In the genomic region with DNA sequence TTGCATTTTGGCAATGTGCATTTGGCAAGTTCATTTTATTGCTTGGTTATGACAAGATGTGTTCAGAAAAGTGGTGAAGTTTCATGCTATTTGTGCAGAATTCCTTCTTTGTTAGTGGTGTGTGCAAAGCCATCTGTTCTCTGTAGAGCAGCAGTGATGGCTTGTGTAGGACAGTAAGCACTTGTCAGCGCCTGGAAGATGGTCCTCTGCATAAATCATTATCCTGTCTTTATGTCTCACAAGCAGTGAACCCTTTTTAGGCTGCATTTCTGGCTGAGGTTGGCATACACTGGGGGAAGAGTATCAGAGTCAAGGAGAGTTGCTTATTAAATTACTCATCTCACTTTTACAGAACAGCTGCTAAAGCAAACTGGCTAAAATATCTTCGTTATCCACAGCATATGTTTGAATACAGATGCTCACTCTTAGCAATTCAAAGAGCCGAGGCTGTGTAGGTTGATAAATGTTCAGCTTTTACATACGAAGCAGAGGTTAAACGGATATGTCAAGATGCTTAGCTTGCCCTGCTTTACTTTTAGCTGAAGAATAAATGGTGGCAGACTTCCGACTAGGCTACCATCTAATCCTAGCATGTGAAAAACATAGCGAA, we compare ENCODE assay signal across 33 cellular contexts. TPM values are rescaled to one million over a fixed set of nuclear protein-coding genes. Genes with fewer than 3 reads are reported as not detected.
DNase-seq lines count a peak whose midpoint lies in the region; ATAC-seq and TF ChIP-seq lines count a peak whose summit lies in the region.
"Had no signal": no experiment of that assay in that cellular context is flagged by ENCODE, and none has a peak within 500 bp of the region (broad histone marks: within the 10 kb centered on the region; RNA-seq: fewer than 3 reads in every experiment).

No MANE protein-coding gene starts in this region.

- H3K9ac ChIP-seq in Karpas-422 (ENCODE audit: low read length) (peak overlapping the region; percentile 67), SU-DHL-6 (ENCODE audit: low read length) (no peak overlapping the region)
- H3K9ac ChIP-seq: BLaER1 had no signal

- no peaks in the 10 kb centered on the region for H3K27me3 Mint-ChIP-seq in MCF 10A (ENCODE audit: insufficient read depth, unreplicated experiment)
- H3K27me3 Mint-ChIP-seq: activated CD4-positive, alpha-beta T cell treated with anti-CD3 and anti-CD28 coated beads, Interleukin-2, amount 10 ng/mL, durations not matched to agents 24 days and 14 days; naive B cell had no signal

- H3K27ac ChIP-seq in Karpas-422 (ENCODE audit: low read length) = peak overlapping the region; percentile 97
- no peak overlapping the region for H3K27ac ChIP-seq in SU-DHL-6 (ENCODE audit: low read depth, low read length)
- H3K27ac ChIP-seq in RWPE1 = no peak overlapping the region
- H3K27ac ChIP-seq: adrenal gland, BLaER1, colonic mucosa, hepatocyte, left lung, WERI-Rb-1 had no signal

- no peaks in the 10 kb centered on the region for H3F3A ChIP-seq in SU-DHL-6 (ENCODE audit: insufficient read depth)

- peak overlapping the region; percentile 61 for H3K4me2 ChIP-seq in Karpas-422 (ENCODE audit: low read depth, low read length, poor library complexity, severe bottlenecking)
- no peak overlapping the region for H3K4me2 ChIP-seq in SU-DHL-6 (ENCODE audit: low read depth, low read length, poor library complexity, severe bottlenecking)
- H3K4me2 ChIP-seq: BLaER1, hepatocyte had no signal

- peaks cover 87% of the 10 kb centered on the region for H3K4me1 ChIP-seq in Karpas-422 (ENCODE audit: low read length)
- H3K4me1 ChIP-seq: adrenal gland, BLaER1, colonic mucosa, left lung had no signal

- H3K36me3 ChIP-seq in Karpas-422 (ENCODE audit: insufficient read depth, low read length) (no peaks in the 10 kb centered on the region), SU-DHL-6 (ENCODE audit: low read length) (no peaks in the 10 kb centered on the region)
- H3K36me3 ChIP-seq: adrenal gland, BLaER1, colonic mucosa, left lung, WERI-Rb-1 had no signal

- H3K9me3 ChIP-seq in Karpas-422 (ENCODE audit: low read length) (no peaks in the 10 kb centered on the region; the same call in 1 of the 2 replicates), SU-DHL-6 (ENCODE audit: insufficient read depth, low read length) (peaks cover 3% of the 10 kb centered on the region; the same call in 1 of the 2 replicates)
- H3K9me3 ChIP-seq: adrenal gland, BLaER1, colonic mucosa, left lung had no signal

- no peaks in the 10 kb centered on the region for H3K79me2 ChIP-seq in Karpas-422 (ENCODE audit: low read length)
- no peaks in the 10 kb centered on the region for H3K79me2 ChIP-seq in SU-DHL-6 (ENCODE audit: insufficient read depth, low read length)
- H3K79me2 ChIP-seq: hepatocyte had no signal

- no peaks in the 10 kb centered on the region for H3K36me3 Mint-ChIP-seq in MCF 10A (ENCODE audit: insufficient read depth, unreplicated experiment)
- H3K36me3 Mint-ChIP-seq: naive B cell had no signal

- H3K27me3 ChIP-seq in Karpas-422 (ENCODE audit: low read length) = no peaks in the 10 kb centered on the region
- no peaks in the 10 kb centered on the region for H3K27me3 ChIP-seq in SU-DHL-6 (ENCODE audit: low read length)
- H3K27me3 ChIP-seq: adrenal gland, BLaER1, colonic mucosa, hepatocyte, left lung had no signal

- POLR2A ChIA-PET in MCF 10A (lab: Yijun Ruan, JAX) (no interaction called here), RWPE1 (lab: Yijun Ruan, JAX; ENCODE audit: low non-redundant PET) (no interaction called here)

- no peaks in the 10 kb centered on the region for H4K20me1 ChIP-seq in Karpas-422 (ENCODE audit: insufficient read depth, low read depth, low read length)
- H4K20me1 ChIP-seq in SU-DHL-6 (ENCODE audit: low read depth, low read length) = no peaks in the 10 kb centered on the region
- H4K20me1 ChIP-seq: BLaER1 had no signal

- intact Hi-C loops in head of caudate nucleus (cut with DNase I) = no loop called here
- intact Hi-C loops in MCF 10A (cut with micrococcal nuclease) = no loop called here

- CTCF ChIA-PET in MCF 10A (lab: Yijun Ruan, JAX) = no interaction called here
- CTCF ChIA-PET in RWPE1 (lab: Yijun Ruan, JAX) = no interaction called here

- peak overlapping the region; percentile 39 for H3K4me3 ChIP-seq in Karpas-422 (ENCODE audit: low read length)
- H3K4me3 ChIP-seq in SU-DHL-6 (ENCODE audit: insufficient read depth, low read length, poor library complexity, severe bottlenecking) = no peak overlapping the region
- H3K4me3 ChIP-seq: adrenal gland, BLaER1, colonic mucosa, hepatocyte, K562, left lung had no signal

- DNase-seq in Karpas-422 (peak; percentile 78), head of caudate nucleus (peak in 31 of 42 donors; percentile 4 to 72 (median 40)), pons (ENCODE audit: low spot score) (peak; percentile 86), MCF 10A (ENCODE audit: unreplicated experiment) (no peak), RWPE1 (ENCODE audit: low spot score) (no peak), NCI-H1048 (lab: John Stamatoyannopoulos, UW) (no peak)
- DNase-seq: activated CD4-positive, alpha-beta T cell treated with anti-CD3 and anti-CD28 coated beads, Interleukin-2, amount 10 ng/mL, durations not matched to agents 24 days and 14 days; activated naive CD4-positive, alpha-beta T cell treated with anti-CD3 and anti-CD28 coated beads for 36 hours; activated T-cell treated with anti-CD3 and anti-CD28 coated beads, Interleukin-2, amount 50 U/mL, for 72 hours; adrenal gland; colonic mucosa; COR-L47; DMS79 treated with DMSO at 0.1 percent for 48 hours; GF-D8; immature natural killer cell; left lung; MM.1S; naive B cell; NCI-H1417 treated with DMSO at 0.1 percent for 48 hours; NCI-H2081 treated with DMSO at 0.1 percent for 48 hours; NCI-H510A treated with DMSO at 0.1 percent for 48 hours; SHP77 treated with DMSO at 0.1 percent for 48 hours; stimulated activated CD4-positive, alpha-beta T cell treated with anti-CD3 and anti-CD28 coated beads, Interleukin-2, amount 100 ng/mL, for 24 hours; SW 1271; T-helper 9 cell; WERI-Rb-1 had no signal

- peaks cover 5% of the 10 kb centered on the region for H3K4me1 Mint-ChIP-seq in MCF 10A (ENCODE audit: insufficient read depth, unreplicated experiment)
- H3K4me1 Mint-ChIP-seq: activated CD4-positive, alpha-beta T cell treated with anti-CD3 and anti-CD28 coated beads, Interleukin-2, amount 10 ng/mL, durations not matched to agents 24 days and 14 days; immature natural killer cell; naive B cell had no signal

- H3K27ac Mint-ChIP-seq in MCF 10A (ENCODE audit: low read depth, unreplicated experiment) = no peak overlapping the region
- H3K27ac Mint-ChIP-seq: activated CD4-positive, alpha-beta T cell treated with anti-CD3 and anti-CD28 coated beads, Interleukin-2, amount 10 ng/mL, durations not matched to agents 24 days and 14 days; activated naive CD4-positive, alpha-beta T cell treated with anti-CD3 and anti-CD28 coated beads for 36 hours; activated T-cell treated with anti-CD3 and anti-CD28 coated beads, Interleukin-2, amount 50 U/mL, for 72 hours; immature natural killer cell; naive B cell had no signal

- TF ChIP-seq CTCF in SU-DHL-6 (IDR thresholded peaks at IDR 0.05; ENCODE audit: insufficient read depth, low read length, poor library complexity, severe bottlenecking) (no peak), MCF 10A (IDR thresholded peaks at IDR 0.05; ENCODE audit: unreplicated experiment) (no peak), RWPE1 (conservative IDR thresholded peaks at IDR 0.05; ENCODE audit: low read depth) (no peak)

- H3K9me2 ChIP-seq in Karpas-422 (replicated peaks; ENCODE audit: insufficient read depth, low read length) (no peaks in the 10 kb centered on the region), SU-DHL-6 (replicated peaks; ENCODE audit: insufficient read depth, low read length) (no peaks in the 10 kb centered on the region)

- H3K9me3 Mint-ChIP-seq in MCF 10A (ENCODE audit: unreplicated experiment) = peaks cover 8% of the 10 kb centered on the region
- H3K9me3 Mint-ChIP-seq: activated CD4-positive, alpha-beta T cell treated with anti-CD3 and anti-CD28 coated beads, Interleukin-2, amount 10 ng/mL, durations not matched to agents 24 days and 14 days had no signal

- H2AFZ ChIP-seq in Karpas-422 (ENCODE audit: low read length) = no peak overlapping the region
- H2AFZ ChIP-seq in SU-DHL-6 (ENCODE audit: low read depth, low read length, severe bottlenecking) = peak overlapping the region; percentile 31
- H2AFZ ChIP-seq: hepatocyte had no signal

- no peak for ATAC-seq in HG03039 (IDR thresholded peaks at IDR 0.05; ENCODE audit: unreplicated experiment)
- ATAC-seq: activated T-cell treated with anti-CD3 and anti-CD28 coated beads, Interleukin-2, amount 50 U/mL, for 72 hours; HCT116; K562; left lung; Panc1 had no signal

- no peak overlapping the region for H3K4me3 Mint-ChIP-seq in MCF 10A (ENCODE audit: unreplicated experiment)
- H3K4me3 Mint-ChIP-seq: activated CD4-positive, alpha-beta T cell treated with anti-CD3 and anti-CD28 coated beads, Interleukin-2, amount 10 ng/mL, durations not matched to agents 24 days and 14 days; activated naive CD4-positive, alpha-beta T cell treated with anti-CD3 and anti-CD28 coated beads for 36 hours; activated T-cell treated with anti-CD3 and anti-CD28 coated beads, Interleukin-2, amount 50 U/mL, for 72 hours; immature natural killer cell; naive B cell had no signal

- no TSS peak for BruUV-seq in MCF 10A (replicated peaks; lab: Mats Ljungman, UMichigan)

RNA-seq across cellular contexts. Expression of gene NCAM2, which starts 54.6 kb away (rescaled TPM):
- 0.18 TPM in 1 of 2 replicates, not detected in the other for total RNA-seq in Karpas-422 (2014; rRNA removed; shearing (Covaris generic); ENCODE audit: low replicate concordance)
- not detected in 2 replicates for total RNA-seq in MCF 10A (2022)
- total RNA-seq: activated CD4-positive, alpha-beta T cell treated with anti-CD3 and anti-CD28 coated beads, Interleukin-2, amount 10 ng/mL, durations not matched to agents 24 days and 14 days; activated naive CD4-positive, alpha-beta T cell treated with anti-CD3 and anti-CD28 coated beads for 36 hours; activated T-cell treated with anti-CD3 and anti-CD28 coated beads, Interleukin-2, amount 50 U/mL, for 72 hours had no signal

Comparison
In these comparisons a context has a peak if more than half of its experiments do, and no peak if none do; other contexts are left out.
1. DNase-seq: peak in Karpas-422 (single experiment), head of caudate nucleus (31 of 42) and pons (single experiment); none in MCF 10A (single experiment), RWPE1 (single experiment) and NCI-H1048 (single experiment).